14 cellular contexts compared by ENCODE assay signal in the genomic region with DNA sequence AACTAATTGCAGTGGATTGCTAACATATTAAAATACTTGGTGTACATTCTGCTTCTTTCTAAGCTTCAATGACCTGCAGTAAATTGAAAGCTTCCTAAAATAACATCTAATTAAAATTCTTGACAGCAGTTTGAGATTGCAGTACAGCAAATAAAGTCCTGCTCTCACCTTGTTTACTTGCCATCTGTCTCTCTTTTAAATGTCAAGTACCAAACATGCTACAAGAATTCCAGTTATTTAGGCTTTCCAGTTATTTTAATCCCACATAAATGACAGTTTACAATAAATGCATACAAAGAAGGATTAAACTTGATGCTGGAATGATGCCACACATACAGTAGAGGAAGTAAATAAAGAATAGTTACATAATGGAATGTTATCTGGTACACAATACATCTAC. TPM values are rescaled to one million over a fixed set of nuclear protein-coding genes. Genes with fewer than 3 reads are reported as not detected.
DNase-seq lines count a peak whose midpoint lies in the region; ATAC-seq and TF ChIP-seq lines count a peak whose summit lies in the region.
"Had no signal": no experiment of that assay in that cellular context is flagged by ENCODE, and none has a peak within 500 bp of the region (broad histone marks: within the 10 kb centered on the region; RNA-seq: fewer than 3 reads in every experiment).

No MANE protein-coding gene starts in this region.

- peak; percentile 40 for DNase-seq in NCI-H2029 treated with DMSO at 0.1 percent for 48 hours (lab: John Stamatoyannopoulos, UW)
- DNase-seq in NCI-H2029 (lab: John Stamatoyannopoulos, UW), result no peak
- peak; percentile 34 for DNase-seq in EH (ENCODE audit: low read depth)
- no peak for DNase-seq in activated B cell treated with CpG ODN at 0.5 μM for 24 hours
- DNase-seq in left lobe of liver (ENCODE audit: low spot score), result no peak
- no peak for DNase-seq in adrenal gland
- no peak for DNase-seq in activated effector memory CD4-positive, alpha-beta T cell treated with anti-CD3 and anti-CD28 coated beads, Interleukin-2, amount 50 U/mL, for 16 hours
- no peak for DNase-seq in osteocyte (ENCODE audit: extremely low spot score, unreplicated experiment)
- DNase-seq: foreskin keratinocyte, GF-D8, lower lobe of right lung, NCI-H510A, transverse colon had no signal

- no peaks in the 10 kb centered on the region for H3K9me3 ChIP-seq in adrenal gland (replicated peaks in 1 of 3)
- H3K9me3 ChIP-seq: lower lobe of right lung, transverse colon had no signal

- H3K36me3 ChIP-seq in adrenal gland (replicated peaks in 1 of 2), result no peaks in the 10 kb centered on the region
- H3K36me3 ChIP-seq: lower lobe of right lung, transverse colon had no signal

- peaks cover 20% of the 10 kb centered on the region for H3K36me3 Mint-ChIP-seq in activated B cell treated with CpG ODN at 0.5 μM for 24 hours (ENCODE audit: low read depth)
- H3K36me3 Mint-ChIP-seq in osteocyte (ENCODE audit: unreplicated experiment), result peaks cover 29% of the 10 kb centered on the region

- POLR2A ChIA-PET in activated B cell treated with CpG ODN at 0.5 μM for 24 hours (lab: Charles Lee), result interaction anchor here (1.3 to 2.5 kb wide), 3 partner anchors 17 to 33 kb away, joined by 3 to 26 read pairs (median 4); partner anchors contain the start of gene CBLB

- H3K27me3 Mint-ChIP-seq in activated B cell treated with CpG ODN at 0.5 μM for 24 hours (no peaks in the 10 kb centered on the region), osteocyte (ENCODE audit: unreplicated experiment) (no peaks in the 10 kb centered on the region)

- TF ChIP-seq CTCF in activated B cell treated with CpG ODN at 0.5 μM for 24 hours (IDR thresholded peaks at IDR 0.05) (no peak), adrenal gland (IDR thresholded peaks at IDR 0.05) (no peak), osteocyte (IDR thresholded peaks at IDR 0.05) (no peak)

- H3K27ac Mint-ChIP-seq in activated B cell treated with CpG ODN at 0.5 μM for 24 hours, result no peak overlapping the region
- H3K27ac Mint-ChIP-seq in osteocyte (ENCODE audit: unreplicated experiment), result no peak overlapping the region

- intact Hi-C loops in activated B cell treated with CpG ODN at 0.5 μM for 24 hours (cut with micrococcal nuclease), result loop anchor here (2.0 kb wide), 1 partner anchor 27 kb away; no protein-coding TSS in a partner anchor
- intact Hi-C loops in adrenal gland (cut with DNase I), result no loop called here

- no peaks in the 10 kb centered on the region for H3K9me3 Mint-ChIP-seq in activated B cell treated with CpG ODN at 0.5 μM for 24 hours
- H3K9me3 Mint-ChIP-seq in osteocyte (ENCODE audit: unreplicated experiment), result no peaks in the 10 kb centered on the region

- no peak overlapping the region for H3K4me3 ChIP-seq in adrenal gland
- H3K4me3 ChIP-seq: K562, lower lobe of right lung, transverse colon had no signal

- H3K27ac ChIP-seq in adrenal gland, result no peak overlapping the region
- H3K27ac ChIP-seq: foreskin keratinocyte, lower lobe of right lung had no signal

- no peaks in the 10 kb centered on the region for H3K27me3 ChIP-seq in adrenal gland
- H3K27me3 ChIP-seq: foreskin keratinocyte, transverse colon had no signal

- H3K4me3 Mint-ChIP-seq in activated B cell treated with CpG ODN at 0.5 μM for 24 hours, result peak overlapping the region; percentile 26
- H3K4me3 Mint-ChIP-seq in osteocyte (ENCODE audit: unreplicated experiment), result no peak overlapping the region

- H3K4me1 ChIP-seq in adrenal gland (replicated peaks in 1 of 2), result peaks cover 6 to 31% of the 10 kb centered on the region in 2 donors

- ATAC-seq in activated B cell treated with CpG ODN at 0.5 μM for 24 hours (ENCODE audit: low read depth), result no peak
- ATAC-seq in left lobe of liver, result peak; percentile 26
- ATAC-seq: foreskin keratinocyte, K562, lower lobe of right lung had no signal

- CTCF ChIA-PET in activated B cell treated with CpG ODN at 0.5 μM for 24 hours (lab: Charles Lee), result interaction anchor here (0.8 kb wide), 1 partner anchor 34 kb away, joined by 3 read pairs; no protein-coding TSS in a partner anchor

- no peak for TF ChIP-seq POLR2A in adrenal gland (IDR thresholded peaks at IDR 0.05)

- H3K4me1 Mint-ChIP-seq in activated B cell treated with CpG ODN at 0.5 μM for 24 hours (peaks cover 72% of the 10 kb centered on the region), osteocyte (ENCODE audit: unreplicated experiment) (peaks cover 21% of the 10 kb centered on the region)

RNA-seq across cellular contexts. Expression of gene CBLB, which starts 33.2 kb away (rescaled TPM):
- 69.2 and 78.1 TPM in 2 replicates for total RNA-seq in activated B cell treated with CpG ODN at 0.5 μM for 24 hours
- 9.5 TPM for total RNA-seq in left lobe of liver
- total RNA-seq in adrenal gland, result 10 to 100 TPM; 23.4 to 58.9 (median 39.5) TPM
- polyA plus RNA-seq in adrenal gland, result 10 to 100 TPM; 20.4 to 31.8 (median 27.9) TPM
- 24.6 and 28.8 TPM in 2 replicates for total RNA-seq in osteocyte

Comparison
In these comparisons a context has a peak if more than half of its experiments do, and no peak if none do; other contexts are left out.
1. DNase-seq: peak in NCI-H2029 treated with DMSO at 0.1 percent for 48 hours (single experiment) and EH (single experiment); none in NCI-H2029 (single experiment), activated B cell treated with CpG ODN at 0.5 μM for 24 hours (single experiment), left lobe of liver (single experiment), adrenal gland (0 of 7), activated effector memory CD4-positive, alpha-beta T cell treated with anti-CD3 and anti-CD28 coated beads, Interleukin-2, amount 50 U/mL, for 16 hours (single experiment) and osteocyte (single experiment).